Comparison of ENCODE assay signal across 13 cellular contexts in the genomic region with DNA sequence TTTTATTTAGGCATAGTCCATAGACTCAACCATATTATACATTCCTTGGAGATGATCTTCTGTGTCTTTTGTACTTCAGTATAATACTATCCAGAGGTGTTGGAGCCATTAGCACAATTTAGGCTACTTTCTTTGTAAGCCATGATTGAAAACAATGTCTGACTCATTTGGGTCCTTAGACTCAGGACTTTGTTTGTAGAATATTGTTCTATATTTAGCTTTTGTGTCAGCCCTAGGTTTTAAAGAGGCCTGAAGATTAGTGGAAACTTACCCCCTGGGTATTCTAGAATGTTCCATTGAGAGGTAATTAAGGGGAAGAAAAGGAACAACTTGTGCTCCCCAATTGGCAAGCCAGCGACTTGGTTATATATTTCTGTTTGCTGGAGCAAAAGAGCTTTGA.
DNase-seq lines count a peak whose midpoint lies in the region; ATAC-seq and TF ChIP-seq lines count a peak whose summit lies in the region.
"Had no signal": no experiment of that assay in that cellular context is flagged by ENCODE, and none has a peak within 500 bp of the region (broad histone marks: within the 10 kb centered on the region; RNA-seq: fewer than 3 reads in every experiment).

No MANE protein-coding gene starts in this region.

- peak overlapping the region; percentile 45; the same call in 1 of the 2 replicates for H3K27ac ChIP-seq in MM.1S (ENCODE audit: low read length)
- no peak overlapping the region for H3K27ac ChIP-seq in GM23338 (ENCODE audit: low read depth)
- H3K27ac ChIP-seq: neutrophil, upper lobe of right lung had no signal

- H3K36me3 ChIP-seq in MM.1S (replicated peaks; ENCODE audit: insufficient read depth, low read length) (no peaks in the 10 kb centered on the region), GM23338 (ENCODE audit: insufficient read depth) (no peaks in the 10 kb centered on the region)
- H3K36me3 ChIP-seq: neutrophil, upper lobe of right lung had no signal

- H3K9me3 Mint-ChIP-seq in GM23338 (no peaks in the 10 kb centered on the region), progenitor cell of endocrine pancreas (ENCODE audit: low read depth) (peaks cover 3% of the 10 kb centered on the region)

- H3K9me2 ChIP-seq in MM.1S (replicated peaks; ENCODE audit: insufficient read depth, low read length), result no peaks in the 10 kb centered on the region
- no peaks in the 10 kb centered on the region for H3K9me2 ChIP-seq in GM23338 (ENCODE audit: insufficient read depth)

- H2AFZ ChIP-seq in MM.1S (ENCODE audit: low read length) (0 out of 2 replicates have a peak overlapping the region, but pooled peaks have one; percentile 74), GM23338 (no peak overlapping the region)

- H3K27ac Mint-ChIP-seq in GM23338 (no peak overlapping the region), progenitor cell of endocrine pancreas (no peak overlapping the region)
- H3K27ac Mint-ChIP-seq: CD8-positive, alpha-beta memory T cell had no signal

- no peak for TF ChIP-seq CTCF in MM.1S (IDR thresholded peaks at IDR 0.05; ENCODE audit: low read length)
- TF ChIP-seq CTCF in GM23338 (conservative IDR thresholded peaks at IDR 0.05; ENCODE audit: low read depth in 2 of 2), result no peak
- TF ChIP-seq CTCF in progenitor cell of endocrine pancreas (IDR thresholded peaks at IDR 0.05; ENCODE audit: unreplicated experiment), result no peak

- H3K36me3 Mint-ChIP-seq in GM23338 (ENCODE audit: low read depth) (no peaks in the 10 kb centered on the region), progenitor cell of endocrine pancreas (ENCODE audit: insufficient read depth) (peaks cover 5% of the 10 kb centered on the region)
- H3K36me3 Mint-ChIP-seq: CD8-positive, alpha-beta memory T cell had no signal

- H3K4me1 ChIP-seq in MM.1S (ENCODE audit: low read length), result peaks cover 28% of the 10 kb centered on the region
- no peaks in the 10 kb centered on the region for H3K4me1 ChIP-seq in GM23338 (ENCODE audit: insufficient read depth)
- H3K4me1 ChIP-seq: upper lobe of right lung had no signal

- H3K27me3 Mint-ChIP-seq in GM23338 (ENCODE audit: insufficient read depth, low read depth, poor library complexity) (peaks cover 2% of the 10 kb centered on the region), progenitor cell of endocrine pancreas (no peaks in the 10 kb centered on the region)

- H3K4me3 Mint-ChIP-seq in GM23338 (no peak overlapping the region), progenitor cell of endocrine pancreas (ENCODE audit: low read depth) (no peak overlapping the region)

- H3K9me3 ChIP-seq in MM.1S (replicated peaks; ENCODE audit: insufficient read depth, low read length), result no peaks in the 10 kb centered on the region
- H3K9me3 ChIP-seq: neutrophil, upper lobe of right lung had no signal

- no peaks in the 10 kb centered on the region for H4K20me1 ChIP-seq in MM.1S (ENCODE audit: insufficient read depth, low read length)
- H4K20me1 ChIP-seq in GM23338 (replicated peaks; ENCODE audit: insufficient read depth), result no peaks in the 10 kb centered on the region

- H3K9ac ChIP-seq in MM.1S (ENCODE audit: low read length), result no peak overlapping the region

- H3K27me3 ChIP-seq in MM.1S (replicated peaks; ENCODE audit: insufficient read depth, low read length) (no peaks in the 10 kb centered on the region), GM23338 (ENCODE audit: insufficient read depth) (no peaks in the 10 kb centered on the region)
- H3K27me3 ChIP-seq: neutrophil, upper lobe of right lung had no signal

- H3K4me1 Mint-ChIP-seq in GM23338 (peaks cover 8% of the 10 kb centered on the region), progenitor cell of endocrine pancreas (ENCODE audit: low read depth) (peaks cover 44% of the 10 kb centered on the region)

- intact Hi-C loops in sciatic nerve (cut with DNase I), result no loop called here

- peak overlapping the region; percentile 54; the same call in 1 of the 2 replicates for H3K4me3 ChIP-seq in MM.1S (ENCODE audit: low read length)
- H3K4me3 ChIP-seq in GM23338, result no peak overlapping the region

- DNase-seq in MM.1S (no peak), fibroblast of gingiva (ENCODE audit: low read depth) (peak; percentile 63), sciatic nerve (ENCODE audit: low spot score) (no peak), GM23338 (ENCODE audit: low spot score) (no peak), progenitor cell of endocrine pancreas (ENCODE audit: low spot score, unreplicated experiment) (no peak)
- no peak for DNase-seq in effector CD8-positive, alpha-beta T cell (lab: John Stamatoyannopoulos, UW)
- DNase-seq: activated CD4-positive, alpha-beta T cell treated with anti-CD3 and anti-CD28 coated beads for 4 hours; CD8-positive, alpha-beta memory T cell; islet precursor cell; upper lobe of right lung had no signal

- no peaks in the 10 kb centered on the region for H3K79me2 ChIP-seq in MM.1S (ENCODE audit: low read length)
- no peaks in the 10 kb centered on the region for H3K79me2 ChIP-seq in GM23338 (replicated peaks; ENCODE audit: insufficient read depth)

- H3F3A ChIP-seq in MM.1S (ENCODE audit: insufficient read depth, low read length) (peaks cover 3% of the 10 kb centered on the region; the same call in 1 of the 2 replicates), GM23338 (replicated peaks; ENCODE audit: low read depth) (no peaks in the 10 kb centered on the region)

- ATAC-seq in GM18511 (IDR thresholded peaks at IDR 0.05; ENCODE audit: unreplicated experiment) (peak; percentile 25), sciatic nerve (peak; percentile 77), GM23338 (no peak), HG02981 (IDR thresholded peaks at IDR 0.05; ENCODE audit: unreplicated experiment) (no peak)
- ATAC-seq: upper lobe of right lung had no signal

- H3K4me2 ChIP-seq in MM.1S (ENCODE audit: low read depth, low read length), result peak overlapping the region; percentile 92
- no peak overlapping the region for H3K4me2 ChIP-seq in GM23338

TF ChIP-seq in GM23338, 12 proteins besides CTCF, POLR2A, EP300 and RAD21:
- TF ChIP-seq ZNF331 (CRISPR knock-in tag; IDR thresholded peaks at IDR 0.05; ENCODE audit: low read depth) (no peak), EZH2 (IDR thresholded peaks at IDR 0.05; ENCODE audit: low read depth, unreplicated experiment) (no peak)

Comparison
In these comparisons a context has a peak if more than half of its experiments do, and no peak if none do; other contexts are left out.
1. ATAC-seq: peak in GM18511 (single experiment) and sciatic nerve (single experiment); none in GM23338 (single experiment) and HG02981 (single experiment).